Comparison of ENCODE assay signal across 24 cellular contexts in genomic region chr16:56907401-56907800, GRCh38. TPM values are rescaled to one million over a fixed set of nuclear protein-coding genes. Genes with fewer than 3 reads are reported as not detected.
A peak's percentile ranks its signal among the peaks of the same experiment; 100 is the strongest.
DNase-seq lines count a peak whose midpoint lies in the region; ATAC-seq, FAIRE-seq and TF ChIP-seq lines count a peak whose summit lies in the region.
"Had no signal": no experiment of that assay in that cellular context is flagged by ENCODE, and none has a peak within 500 bp of the region (broad histone marks: within the 10 kb centered on the region; RNA-seq: fewer than 3 reads in every experiment).

No MANE protein-coding gene starts in this region.

- no peak overlapping the region for H3K4me2 ChIP-seq in HepG2 (ENCODE audit: low read depth, low read length)
- H3K4me2 ChIP-seq: A549, BLaER1 had no signal

- POLR2A ChIA-PET in HepG2 (lab: Yijun Ruan, JAX) = no interaction called here

- no peak overlapping the region for H3K9ac ChIP-seq in HepG2 (ENCODE audit: insufficient read depth, low read depth, low read length)
- H3K9ac ChIP-seq: BLaER1 had no signal

- H3K9me3 ChIP-seq in HepG2 (ENCODE audit: low read length) = no peaks in the 10 kb centered on the region
- no peaks in the 10 kb centered on the region for H3K9me3 ChIP-seq in right lobe of liver
- H3K9me3 ChIP-seq: A549, BE2C, BLaER1 had no signal

- TF ChIP-seq EP300 in HepG2 (IDR thresholded peaks at IDR 0.05; ENCODE audit: low read depth in 2 of 2, low read length in 2 of 2) (no peak), HepG2 (CRISPR knock-in tag; IDR thresholded peaks at IDR 0.05; ENCODE audit: borderline replicate concordance) (no peak)

- H3K36me3 Mint-ChIP-seq in memory B cell = peaks cover 3% of the 10 kb centered on the region
- H3K36me3 Mint-ChIP-seq in stimulated activated memory B cell treated with anti-CD40 and anti-IgM and Interleukin-4, amounts not matched to agents 10 μg/mL and 1 μg/mL and 100 μg/mL, for 72 hours = peaks cover 22% of the 10 kb centered on the region
- H3K36me3 Mint-ChIP-seq: CD14-positive monocyte; CD4-positive, alpha-beta memory T cell; CD4-positive, CD25-positive, alpha-beta regulatory T cell; CD8-positive, alpha-beta memory T cell had no signal

- H3K4me3 ChIP-seq in HepG2 (replicated peaks in 1 of 3; ENCODE audit: insufficient read depth in 1 of 3, low read depth in 2 of 3, low read length in 3 of 3) (no peak overlapping the region), right lobe of liver (no peak overlapping the region)
- H3K4me3 ChIP-seq: A549, BLaER1 had no signal

- no TSS peak for BruUV-seq in HepG2 (replicated peaks; lab: Mats Ljungman, UMichigan)

- H3K36me3 ChIP-seq in HepG2 (replicated peaks in 1 of 2; ENCODE audit: control insufficient read depth in 1 of 2, insufficient read depth in 2 of 2, low read length in 2 of 2) (no peaks in the 10 kb centered on the region), right lobe of liver (no peaks in the 10 kb centered on the region)
- H3K36me3 ChIP-seq: BE2C, BLaER1 had no signal

- ATAC-seq in HepG2 = no peak
- no peak for ATAC-seq in right lobe of liver
- ATAC-seq in memory B cell (ENCODE audit: low read depth) = no peak
- no peak for ATAC-seq in stimulated activated memory B cell treated with anti-CD40 and anti-IgM and Interleukin-4, amounts not matched to agents 10 μg/mL and 1 μg/mL and 100 μg/mL, for 72 hours
- ATAC-seq in GM19351 (IDR thresholded peaks at IDR 0.05; ENCODE audit: unreplicated experiment) = no peak
- ATAC-seq: A549 had no signal

- TF ChIP-seq CTCF in HepG2 (CRISPR knock-in tag; IDR thresholded peaks at IDR 0.05) (no peak), right lobe of liver (IDR thresholded peaks at IDR 0.05) (no peak)

- no peaks in the 10 kb centered on the region for H3K27me3 Mint-ChIP-seq in memory B cell
- no peaks in the 10 kb centered on the region for H3K27me3 Mint-ChIP-seq in stimulated activated memory B cell treated with anti-CD40 and anti-IgM and Interleukin-4, amounts not matched to agents 10 μg/mL and 1 μg/mL and 100 μg/mL, for 72 hours

- CTCF ChIA-PET in HepG2 (lab: Yijun Ruan, JAX; ENCODE audit: low intra/inter-chr PET ratio, low total read pairs) = no interaction called here

- H2AFZ ChIP-seq in HepG2 (ENCODE audit: low read length) = no peak overlapping the region

- H3K4me1 Mint-ChIP-seq in memory B cell = peaks cover 28% of the 10 kb centered on the region
- peaks cover 32% of the 10 kb centered on the region for H3K4me1 Mint-ChIP-seq in stimulated activated memory B cell treated with anti-CD40 and anti-IgM and Interleukin-4, amounts not matched to agents 10 μg/mL and 1 μg/mL and 100 μg/mL, for 72 hours
- H3K4me1 Mint-ChIP-seq: CD8-positive, alpha-beta memory T cell had no signal

- H3K27ac ChIP-seq in HepG2 (ENCODE audit: extremely low read length, insufficient read depth, low read length) (no peak overlapping the region), right lobe of liver (no peak overlapping the region)
- H3K27ac ChIP-seq: 22Rv1, A549, BLaER1 had no signal

- in situ Hi-C loops in HepG2 (cut with HindIII; ENCODE audit: extremely low pct_ligation_motif_present, low pct_unique_long_range_greater_than_20kb) = no loop called here

- TF ChIP-seq POLR2A in HepG2 (IDR thresholded peaks at IDR 0.05; ENCODE audit: insufficient read depth in 1 of 2, low read depth in 2 of 2, low read length in 2 of 2) (no peak), right lobe of liver (IDR thresholded peaks at IDR 0.05) (no peak)

- intact Hi-C loops in HepG2 (cut with micrococcal nuclease; ENCODE audit: unreplicated experiment) = no loop called here
- intact Hi-C loops in right lobe of liver (cut with DNase I) = no loop called here

- H3K4me1 ChIP-seq in HepG2 (ENCODE audit: insufficient read depth, low read length) (peaks cover 24% of the 10 kb centered on the region), right lobe of liver (peaks cover 0 to 4% (median 0%) of the 10 kb centered on the region in 4 donors)
- H3K4me1 ChIP-seq: A549 had no signal

- no peak for FAIRE-seq in HepG2 (lab: Jason Lieb, UNC)
- FAIRE-seq: A549, D721Med, G401.6, GM12891, GM19239 had no signal

- 91% methylated on average over 3 of the region's 3 CpGs for WGBS in HepG2 (ENCODE audit: low lambda C conversion rate)
- 83% methylated on average over 2 of the region's 3 CpGs for WGBS in right lobe of liver (ENCODE audit: insufficient coverage, low coverage, low lambda C conversion rate, missing lambda C conversion rate)

- DNase-seq in HepG2 (ENCODE audit: low spot score) = no peak
- DNase-seq in right lobe of liver = no peak
- no peak for DNase-seq in memory B cell (ENCODE audit: low spot score in 2 of 2)
- DNase-seq in NCI-H774 (lab: John Stamatoyannopoulos, UW) = no peak
- DNase-seq: AML-193; BE2C; C1 segment of cervical spinal cord; CD4-positive, alpha-beta memory T cell; CD4-positive, CD25-positive, alpha-beta regulatory T cell; CD8-positive, alpha-beta memory T cell; COR-L47; DMS79 treated with DMSO at 0.1 percent for 48 hours; GF-D8 had no signal

- no peak overlapping the region for H3K4me3 Mint-ChIP-seq in memory B cell
- no peak overlapping the region for H3K4me3 Mint-ChIP-seq in stimulated activated memory B cell treated with anti-CD40 and anti-IgM and Interleukin-4, amounts not matched to agents 10 μg/mL and 1 μg/mL and 100 μg/mL, for 72 hours
- H3K4me3 Mint-ChIP-seq: CD14-positive monocyte; CD4-positive, alpha-beta memory T cell; CD4-positive, CD25-positive, alpha-beta regulatory T cell; CD8-positive, alpha-beta memory T cell had no signal

- H3K79me2 ChIP-seq in HepG2 (ENCODE audit: insufficient read depth, low read length) = no peaks in the 10 kb centered on the region

- no peak for TF ChIP-seq RAD21 in HepG2 (CRISPR knock-in tag; IDR thresholded peaks at IDR 0.05)

- H3K9me3 Mint-ChIP-seq in memory B cell = peaks cover 2% of the 10 kb centered on the region
- no peaks in the 10 kb centered on the region for H3K9me3 Mint-ChIP-seq in stimulated activated memory B cell treated with anti-CD40 and anti-IgM and Interleukin-4, amounts not matched to agents 10 μg/mL and 1 μg/mL and 100 μg/mL, for 72 hours

- no peaks in the 10 kb centered on the region for H4K20me1 ChIP-seq in HepG2 (ENCODE audit: insufficient read depth, low read length)
- H4K20me1 ChIP-seq: BLaER1 had no signal

- H3K27me3 ChIP-seq in HepG2 (ENCODE audit: control insufficient read depth in 1 of 2, insufficient read depth in 2 of 2, low read length in 2 of 2) (peaks cover 0 to 43% of the 10 kb centered on the region in 2 experiments; a peak in 3 of 5 replicates), right lobe of liver (no peaks in the 10 kb centered on the region)
- H3K27me3 ChIP-seq: BE2C, BLaER1 had no signal

- peak overlapping the region; percentile 31 for H3K27ac Mint-ChIP-seq in memory B cell
- peak overlapping the region; percentile 90 for H3K27ac Mint-ChIP-seq in stimulated activated memory B cell treated with anti-CD40 and anti-IgM and Interleukin-4, amounts not matched to agents 10 μg/mL and 1 μg/mL and 100 μg/mL, for 72 hours
- H3K27ac Mint-ChIP-seq: CD14-positive monocyte; CD4-positive, alpha-beta memory T cell; CD4-positive, CD25-positive, alpha-beta regulatory T cell had no signal

RNA-seq across cellular contexts. Expression of gene HERPUD1, which starts 24.5 kb away (rescaled TPM):
- total RNA-seq in HepG2 (2016; rRNA removed; fragmentation: Illumina TruSeq; extraction: Trizol) (65.3 and 96.2 TPM in 2 replicates), right lobe of liver (100 to 1,000 TPM; 103 to 185 (median 133) TPM)
- 30.1 and 30.9 TPM in 2 replicates for total RNA-seq in HepG2 (2016; cell fraction: cytosol; rRNA removed; fragmentation: Illumina TruSeq; extraction: Trizol; ENCODE audit: low read depth)
- total RNA-seq in HepG2 (2016; cell fraction: insoluble cytoplasmic fraction; rRNA removed; fragmentation: Illumina TruSeq; extraction: Trizol) = 63.9 and 93.3 TPM in 2 replicates
- total RNA-seq in HepG2 (2016; cell fraction: membrane; rRNA removed; fragmentation: Illumina TruSeq; extraction: Trizol) = 64.8 and 86.4 TPM in 2 replicates
- 133 and 155 TPM in 2 replicates for total RNA-seq in HepG2 (2016; cell fraction: nucleus; rRNA removed; fragmentation: Illumina TruSeq; extraction: Trizol)
- polyA plus RNA-seq in HepG2 (2011; rRNA removed) = 311 and 323 TPM in 2 replicates
- polyA plus RNA-seq in HepG2 (2011; cell fraction: cytosol; rRNA removed) = 179 and 230 TPM in 2 replicates
- polyA plus RNA-seq in HepG2 (2011; cell fraction: nucleus; rRNA removed) = 192 and 208 TPM in 2 replicates
- 165 and 190 TPM in 2 replicates for polyA plus RNA-seq in HepG2 (2012)
- 33.0 and 44.6 TPM in 2 replicates for polyA plus RNA-seq in HepG2 (2016; cell fraction: cytosol; fragmentation: Illumina TruSeq; extraction: Trizol; ENCODE audit: low read depth)
- polyA plus RNA-seq in HepG2 (2016; cell fraction: insoluble cytoplasmic fraction; fragmentation: Illumina TruSeq; extraction: Trizol; ENCODE audit: low read depth) = 80.1 and 93.2 TPM in 2 replicates
- polyA plus RNA-seq in HepG2 (2016; cell fraction: membrane; fragmentation: Illumina TruSeq; extraction: Trizol; ENCODE audit: low read depth) = 58.1 and 78.2 TPM in 2 replicates
- 216 and 231 TPM in 2 replicates for polyA plus RNA-seq in HepG2 (2016; cell fraction: nucleus; fragmentation: Illumina TruSeq; extraction: Trizol; ENCODE audit: insufficient read depth, low read depth)
- polyA minus RNA-seq in HepG2 (2011; rRNA and poly(A)+ RNA removed; ENCODE audit: low replicate concordance) = 206 and 472 TPM in 2 replicates
- polyA minus RNA-seq in HepG2 (2011; cell fraction: cytosol; rRNA and poly(A)+ RNA removed) = 126 and 139 TPM in 2 replicates
- polyA minus RNA-seq in HepG2 (2011; cell fraction: nucleus; rRNA and poly(A)+ RNA removed) = 287 and 365 TPM in 2 replicates

RNA-seq across cellular contexts. Expression of gene SLC12A3, which starts 42.4 kb away (rescaled TPM):
- total RNA-seq in HepG2 (2016; rRNA removed; fragmentation: Illumina TruSeq; extraction: Trizol) (not detected in 2 replicates), right lobe of liver (not detected)
- total RNA-seq in HepG2 (2016; cell fraction: cytosol; rRNA removed; fragmentation: Illumina TruSeq; extraction: Trizol; ENCODE audit: low read depth) = 0.35 TPM in 1 of 2 replicates, not detected in the other
- not detected in 2 replicates for total RNA-seq in HepG2 (2016; cell fraction: insoluble cytoplasmic fraction; rRNA removed; fragmentation: Illumina TruSeq; extraction: Trizol)
- 0.07 and 0.40 TPM in 2 replicates for total RNA-seq in HepG2 (2016; cell fraction: membrane; rRNA removed; fragmentation: Illumina TruSeq; extraction: Trizol)
- total RNA-seq in HepG2 (2016; cell fraction: nucleus; rRNA removed; fragmentation: Illumina TruSeq; extraction: Trizol) = not detected in 2 replicates
- 5.1 and 6.2 TPM in 2 replicates for polyA plus RNA-seq in HepG2 (2011; rRNA removed)
- polyA plus RNA-seq in HepG2 (2011; cell fraction: cytosol; rRNA removed) = 1.6 and 1.7 TPM in 2 replicates
- 21.0 and 30.1 TPM in 2 replicates for polyA plus RNA-seq in HepG2 (2011; cell fraction: nucleus; rRNA removed)
- polyA plus RNA-seq in HepG2 (2012) = 1.9 and 3.9 TPM in 2 replicates
- polyA plus RNA-seq in HepG2 (2016; cell fraction: cytosol; fragmentation: Illumina TruSeq; extraction: Trizol; ENCODE audit: low read depth) = not detected in 2 replicates
- not detected in 2 replicates for polyA plus RNA-seq in HepG2 (2016; cell fraction: insoluble cytoplasmic fraction; fragmentation: Illumina TruSeq; extraction: Trizol; ENCODE audit: low read depth)
- polyA plus RNA-seq in HepG2 (2016; cell fraction: membrane; fragmentation: Illumina TruSeq; extraction: Trizol; ENCODE audit: low read depth) = not detected in 2 replicates
- not detected in 2 replicates for polyA plus RNA-seq in HepG2 (2016; cell fraction: nucleus; fragmentation: Illumina TruSeq; extraction: Trizol; ENCODE audit: insufficient read depth, low read depth)
- 8.9 and 232 TPM in 2 replicates for polyA minus RNA-seq in HepG2 (2011; rRNA and poly(A)+ RNA removed; ENCODE audit: low replicate concordance)
- 2.2 and 2.3 TPM in 2 replicates for polyA minus RNA-seq in HepG2 (2011; cell fraction: cytosol; rRNA and poly(A)+ RNA removed)
- polyA minus RNA-seq in HepG2 (2011; cell fraction: nucleus; rRNA and poly(A)+ RNA removed) = 7.0 and 7.5 TPM in 2 replicates
- total RNA-seq: A172; CD4-positive, alpha-beta memory T cell; CD4-positive, CD25-positive, alpha-beta regulatory T cell; CD8-positive, alpha-beta memory T cell had no signal
- polyA plus RNA-seq: CD14-positive monocyte; CD4-positive, alpha-beta memory T cell; CD4-positive, CD25-positive, alpha-beta regulatory T cell; CD8-positive, alpha-beta memory T cell had no signal

RNA-seq across cellular contexts. Expression of gene CETP, which starts 54.3 kb away (rescaled TPM):
- total RNA-seq in HepG2 (2016; rRNA removed; fragmentation: Illumina TruSeq; extraction: Trizol) = 0.31 TPM in 1 of 2 replicates, not detected in the other
- total RNA-seq in HepG2 (2016; cell fraction: cytosol; rRNA removed; fragmentation: Illumina TruSeq; extraction: Trizol; ENCODE audit: low read depth) = not detected in 2 replicates
- 0.17 TPM in 1 of 2 replicates, not detected in the other for total RNA-seq in HepG2 (2016; cell fraction: insoluble cytoplasmic fraction; rRNA removed; fragmentation: Illumina TruSeq; extraction: Trizol)
- total RNA-seq in HepG2 (2016; cell fraction: membrane; rRNA removed; fragmentation: Illumina TruSeq; extraction: Trizol) = 0.14 and 0.25 TPM in 2 replicates
- total RNA-seq in HepG2 (2016; cell fraction: nucleus; rRNA removed; fragmentation: Illumina TruSeq; extraction: Trizol) = 0.28 TPM in 2 replicates
- 9.8 and 15.7 TPM in 2 replicates for polyA plus RNA-seq in HepG2 (2011; rRNA removed)
- 7.5 and 11.8 TPM in 2 replicates for polyA plus RNA-seq in HepG2 (2011; cell fraction: cytosol; rRNA removed)
- 8.6 and 9.0 TPM in 2 replicates for polyA plus RNA-seq in HepG2 (2011; cell fraction: nucleus; rRNA removed)
- polyA plus RNA-seq in HepG2 (2012) = 1.5 and 3.1 TPM in 2 replicates
- 0.25 and 0.33 TPM in 2 replicates for polyA plus RNA-seq in HepG2 (2016; cell fraction: cytosol; fragmentation: Illumina TruSeq; extraction: Trizol; ENCODE audit: low read depth)
- 0.32 and 0.36 TPM in 2 replicates for polyA plus RNA-seq in HepG2 (2016; cell fraction: insoluble cytoplasmic fraction; fragmentation: Illumina TruSeq; extraction: Trizol; ENCODE audit: low read depth)
- 0.11 and 0.17 TPM in 2 replicates for polyA plus RNA-seq in HepG2 (2016; cell fraction: membrane; fragmentation: Illumina TruSeq; extraction: Trizol; ENCODE audit: low read depth)
- 0.56 and 0.62 TPM in 2 replicates for polyA plus RNA-seq in HepG2 (2016; cell fraction: nucleus; fragmentation: Illumina TruSeq; extraction: Trizol; ENCODE audit: insufficient read depth, low read depth)
- 0.07 and 7.1 TPM in 2 replicates for polyA minus RNA-seq in HepG2 (2011; rRNA and poly(A)+ RNA removed; ENCODE audit: low replicate concordance)
- 2.1 and 4.2 TPM in 2 replicates for polyA minus RNA-seq in HepG2 (2011; cell fraction: cytosol; rRNA and poly(A)+ RNA removed)
- 1.5 and 2.5 TPM in 2 replicates for polyA minus RNA-seq in HepG2 (2011; cell fraction: nucleus; rRNA and poly(A)+ RNA removed)
- 10 to 100 TPM in 1 of 6 experiments, 1 to 10 TPM in 4, under 1 TPM in 1; 0.62 to 11.8 (median 4.7) TPM for total RNA-seq in right lobe of liver
- total RNA-seq: A172; CD4-positive, alpha-beta memory T cell; CD4-positive, CD25-positive, alpha-beta regulatory T cell; CD8-positive, alpha-beta memory T cell had no signal
- polyA plus RNA-seq: A549; CD8-positive, alpha-beta memory T cell had no signal
